ENCODE assay signal across 17 cellular contexts in the genomic region with DNA sequence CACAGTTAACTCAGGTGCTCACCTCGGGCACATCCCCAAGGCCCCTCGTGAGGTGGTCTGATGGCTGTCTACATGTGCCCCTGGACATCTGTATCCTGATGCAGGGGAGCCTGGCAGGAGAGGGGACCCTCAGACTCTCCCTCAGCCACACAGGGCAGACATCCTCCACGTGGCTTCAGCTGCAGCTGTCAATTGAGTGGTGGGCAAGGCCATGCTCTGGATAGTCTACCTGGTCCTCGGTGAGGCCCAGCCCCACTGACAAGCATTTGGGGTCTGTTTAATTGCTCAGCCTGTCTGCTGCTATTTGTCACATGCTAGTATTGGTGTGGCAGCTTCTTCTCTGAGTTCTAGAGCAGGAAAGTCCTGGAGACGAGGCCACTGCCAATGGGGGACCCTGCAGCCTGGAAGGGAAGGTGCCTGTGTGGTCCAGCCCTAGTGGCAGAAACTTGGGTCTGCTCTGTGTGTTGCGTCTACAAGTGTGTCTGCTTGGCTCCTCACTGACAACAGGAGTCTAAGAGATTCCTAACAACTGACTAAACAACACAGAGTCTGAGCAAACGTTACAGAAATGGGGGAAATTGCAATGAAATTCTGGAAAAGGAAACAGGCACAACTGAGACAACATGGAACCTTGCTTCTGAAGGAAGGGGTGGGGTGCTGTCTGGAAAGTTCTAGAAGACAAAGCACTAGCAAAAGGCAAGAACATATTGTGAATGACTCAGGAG. TPM values are rescaled to one million over a fixed set of nuclear protein-coding genes. Genes with fewer than 3 reads are reported as not detected.
DNase-seq lines count a peak whose midpoint lies in the region; ATAC-seq, FAIRE-seq and TF ChIP-seq lines count a peak whose summit lies in the region.
"Had no signal": no experiment of that assay in that cellular context is flagged by ENCODE, and none has a peak within 500 bp of the region (broad histone marks: within the 10 kb centered on the region; RNA-seq: fewer than 3 reads in every experiment).

No MANE protein-coding gene starts in this region.

- CTCF ChIA-PET in SK-N-SH (lab: Yijun Ruan, JAX), result interaction anchor here (1.0 to 1.8 kb wide), 2 partner anchors 18 to 58 kb away, joined by 3 to 4 read pairs; no protein-coding TSS in a partner anchor

- no peaks in the 10 kb centered on the region for H4K20me1 ChIP-seq in SK-N-SH (ENCODE audit: insufficient read depth)

- no peaks in the 10 kb centered on the region for H3K4me1 Mint-ChIP-seq in activated T-helper 17 cell treated with anti-CD3 and anti-CD28 coated beads, Interleukin-2, amount 50 U/mL, for 72 hours

- no peaks in the 10 kb centered on the region for H3K79me2 ChIP-seq in SK-N-SH (ENCODE audit: insufficient read depth)

- peak overlapping the region; percentile 5; the same call in 1 of the 2 replicates for H3K4me2 ChIP-seq in SK-N-SH

- no peaks in the 10 kb centered on the region for H3K27me3 ChIP-seq in SK-N-SH (ENCODE audit: insufficient read depth)
- H3K27me3 ChIP-seq in bronchial epithelial cell (ENCODE audit: control insufficient read depth, insufficient read depth, low read length), result no peaks in the 10 kb centered on the region
- H3K27me3 ChIP-seq in aorta (ENCODE audit: control insufficient read depth in 1 of 2, insufficient read depth in 2 of 2, low read length in 1 of 2), result no peaks in the 10 kb centered on the region
- H3K27me3 ChIP-seq: thyroid gland had no signal

- H3K4me3 ChIP-seq in SK-N-SH (ENCODE audit: low read depth in 2 of 2, low read length in 1 of 2) (no peak overlapping the region), bronchial epithelial cell (ENCODE audit: low read depth, low read length) (no peak overlapping the region), aorta (ENCODE audit: low read length in 2 of 2) (no peak overlapping the region)
- H3K4me3 ChIP-seq: thyroid gland had no signal

- peaks cover 14% of the 10 kb centered on the region; the same call in 1 of the 2 replicates for H3K9me3 ChIP-seq in SK-N-SH
- no peaks in the 10 kb centered on the region for H3K9me3 ChIP-seq in aorta (ENCODE audit: control insufficient read depth, low read length)
- H3K9me3 ChIP-seq: thyroid gland had no signal

- ATAC-seq in SK-N-SH treated with all-trans-retinoic acid at 6 μM for 48 hours, result no peak
- ATAC-seq in aorta (ENCODE audit: low FRiP score), result no peak
- ATAC-seq in HG03460 (IDR thresholded peaks at IDR 0.05; ENCODE audit: unreplicated experiment), result no peak
- no peak for ATAC-seq in activated T-helper 17 cell treated with anti-CD3 and anti-CD28 coated beads, Interleukin-2, amount 50 U/mL, for 72 hours (replicated peaks)
- ATAC-seq: left lobe of liver; naive thymus-derived CD8-positive, alpha-beta T cell had no signal

- H3K4me1 ChIP-seq in SK-N-SH (ENCODE audit: control insufficient read depth in 1 of 2, insufficient read depth in 2 of 2, low read depth in 1 of 2, low read length in 1 of 2), result peaks cover 12 to 29% of the 10 kb centered on the region in 2 experiments; a peak in 3 of 4 replicates
- H3K4me1 ChIP-seq in aorta (ENCODE audit: control insufficient read depth in 1 of 2, insufficient read depth in 2 of 2, low read length in 2 of 2), result peaks cover 2 to 14% of the 10 kb centered on the region in 2 donors

- no peaks in the 10 kb centered on the region for H3K36me3 ChIP-seq in SK-N-SH (replicated peaks in 1 of 2; ENCODE audit: control insufficient read depth in 1 of 2, insufficient read depth in 2 of 2, low read length in 1 of 2)
- no peaks in the 10 kb centered on the region for H3K36me3 ChIP-seq in bronchial epithelial cell (ENCODE audit: control insufficient read depth, insufficient read depth, low read length)
- H3K36me3 ChIP-seq in aorta (ENCODE audit: control insufficient read depth in 1 of 2, insufficient read depth in 2 of 2, low read length in 1 of 2), result no peaks in the 10 kb centered on the region
- H3K36me3 ChIP-seq: thyroid gland had no signal

- no peak for FAIRE-seq in bronchial epithelial cell (lab: Jason Lieb, UNC)

- POLR2A ChIA-PET in SK-N-SH (lab: Yijun Ruan, JAX), result no interaction called here

- peaks cover 15% of the 10 kb centered on the region for H3F3A ChIP-seq in SK-N-SH (replicated peaks; ENCODE audit: insufficient read depth)

- H3K36me3 Mint-ChIP-seq in activated T-helper 17 cell treated with anti-CD3 and anti-CD28 coated beads, Interleukin-2, amount 50 U/mL, for 72 hours (ENCODE audit: low read depth), result peaks cover 26% of the 10 kb centered on the region

- H3K27ac ChIP-seq in SK-N-SH (ENCODE audit: low read depth in 2 of 2, low read length in 1 of 2) (no peak overlapping the region), aorta (ENCODE audit: low read depth in 1 of 2, low read length in 2 of 2) (peak overlapping the region; percentile 1 to 58)
- H3K27ac ChIP-seq: 22Rv1, thyroid gland had no signal

- H3K9me3 Mint-ChIP-seq in activated T-helper 17 cell treated with anti-CD3 and anti-CD28 coated beads, Interleukin-2, amount 50 U/mL, for 72 hours, result peaks cover 4% of the 10 kb centered on the region

- no peak overlapping the region for H3K4me3 Mint-ChIP-seq in activated T-helper 17 cell treated with anti-CD3 and anti-CD28 coated beads, Interleukin-2, amount 50 U/mL, for 72 hours
- H3K4me3 Mint-ChIP-seq: naive thymus-derived CD8-positive, alpha-beta T cell had no signal

- no peak for DNase-seq in SK-N-SH
- DNase-seq in bronchial epithelial cell (ENCODE audit: low read depth), result peak; percentile 29
- DNase-seq in islet precursor cell, result peak; percentile 76
- no peak for DNase-seq in aorta
- DNase-seq in middle frontal gyrus (ENCODE audit: extremely low spot score, low spot score), result no peak
- DNase-seq: activated effector memory CD4-positive, alpha-beta T cell treated with anti-CD3 and anti-CD28 coated beads, Interleukin-2, amount 50 U/mL, for 16 hours; COR-L47; naive thymus-derived CD8-positive, alpha-beta T cell; NCI-H1694; NCI-H524; OCI-M1 had no signal

- H3K27me3 Mint-ChIP-seq in activated T-helper 17 cell treated with anti-CD3 and anti-CD28 coated beads, Interleukin-2, amount 50 U/mL, for 72 hours, result no peaks in the 10 kb centered on the region

- no peak for TF ChIP-seq RAD21 in SK-N-SH (IDR thresholded peaks at IDR 0.05; ENCODE audit: low read length)

- H3K9me2 ChIP-seq in SK-N-SH, result no peaks in the 10 kb centered on the region

- peak overlapping the region; percentile 4; the same call in 1 of the 2 replicates for H3K9ac ChIP-seq in SK-N-SH

- peak overlapping the region; percentile 25; the same call in 1 of the 2 replicates for H2AFZ ChIP-seq in SK-N-SH (ENCODE audit: low read depth)

- peak; percentile 15; the same call in 1 of the 2 replicates for TF ChIP-seq CTCF in SK-N-SH (IDR thresholded peaks at IDR 0.05)
- no peak for TF ChIP-seq CTCF in bronchial epithelial cell (IDR thresholded peaks at IDR 0.05; ENCODE audit: insufficient read depth, low read length, severe bottlenecking)

- intact Hi-C loops in aorta (cut with DNase I), result no loop called here

- TF ChIP-seq EP300 in SK-N-SH (IDR thresholded peaks at IDR 0.05; ENCODE audit: borderline replicate concordance in 1 of 2, low read depth in 1 of 2, low read length in 1 of 2), result no peak

- 65% methylated on average over 5 of the region's 7 CpGs for WGBS in SK-N-SH (ENCODE audit: low lambda C conversion rate)
- 63 to 67% methylated on average over 7 of the region's 7 CpGs for WGBS in aorta, 2 donors

- H3K27ac Mint-ChIP-seq in activated T-helper 17 cell treated with anti-CD3 and anti-CD28 coated beads, Interleukin-2, amount 50 U/mL, for 72 hours, result no peak overlapping the region
- H3K27ac Mint-ChIP-seq: naive thymus-derived CD8-positive, alpha-beta T cell had no signal

TF ChIP-seq in SK-N-SH, 30 proteins besides CTCF, POLR2A, EP300 and RAD21 (continues in another document):
- TF ChIP-seq, protein P1, sequence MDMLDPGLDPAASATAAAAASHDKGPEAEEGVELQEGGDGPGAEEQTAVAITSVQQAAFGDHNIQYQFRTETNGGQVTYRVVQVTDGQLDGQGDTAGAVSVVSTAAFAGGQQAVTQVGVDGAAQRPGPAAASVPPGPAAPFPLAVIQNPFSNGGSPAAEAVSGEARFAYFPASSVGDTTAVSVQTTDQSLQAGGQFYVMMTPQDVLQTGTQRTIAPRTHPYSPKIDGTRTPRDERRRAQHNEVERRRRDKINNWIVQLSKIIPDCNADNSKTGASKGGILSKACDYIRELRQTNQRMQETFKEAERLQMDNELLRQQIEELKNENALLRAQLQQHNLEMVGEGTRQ (IDR thresholded peaks at IDR 0.05; ENCODE audit: borderline replicate concordance, low read depth, low read length), result no peak
- TF ChIP-seq TEAD4 (IDR thresholded peaks at IDR 0.05; ENCODE audit: borderline replicate concordance, insufficient read depth), result no peak
- TF ChIP-seq TAF1 (IDR thresholded peaks at IDR 0.05; ENCODE audit: borderline replicate concordance, low read depth, low read length), result no peak

TF ChIP-seq in SK-N-SH treated with all-trans-retinoic acid at 6 μM for 48 hours, 23 proteins besides CTCF, POLR2A, EP300 and RAD21 (continues in another document):
- TF ChIP-seq SNAI2 (CRISPR knock-in tag; IDR thresholded peaks at IDR 0.05), result no peak
- TF ChIP-seq CSDC2 (CRISPR knock-in tag; IDR thresholded peaks at IDR 0.05), result no peak

RNA-seq across cellular contexts. Expression of a gene that starts 59.3 kb away (rescaled TPM):
- polyA plus RNA-seq in SK-N-SH (2012; rRNA removed), result 51.2 and 80.3 TPM in 2 replicates
- 58.5 and 59.1 TPM in 2 replicates for polyA plus RNA-seq in SK-N-SH (2012; cell fraction: cytosol; rRNA removed)
- polyA plus RNA-seq in SK-N-SH (2012; cell fraction: nucleus; rRNA removed), result 80.5 and 102 TPM in 2 replicates
- 7.8 and 12.1 TPM in 2 replicates for total RNA-seq in bronchial epithelial cell
- 100 to 1,000 TPM; 143 to 200 TPM for total RNA-seq in aorta
- polyA plus RNA-seq in aorta, result 100 to 1,000 TPM; 173 to 255 TPM
- 1 to 10 TPM; 2.6 to 3.6 TPM for total RNA-seq in activated T-helper 17 cell treated with anti-CD3 and anti-CD28 coated beads, Interleukin-2, amount 50 U/mL, for 72 hours

Comparison
In these comparisons a context has a peak if more than half of its experiments do, and no peak if none do; other contexts are left out.
1. DNase-seq: peak in bronchial epithelial cell (single experiment) and islet precursor cell (single experiment); none in SK-N-SH (single experiment), aorta (0 of 2) and middle frontal gyrus (single experiment).
2. H3K27ac ChIP-seq: peak in aorta (2 of 2); none in SK-N-SH (0 of 2).
3. RNA of a gene that starts 59.3 kb away (total RNA-seq): 143 to 200 TPM in aorta; 7.8 to 12.1 TPM in bronchial epithelial cell and 2.6 to 3.6 TPM in activated T-helper 17 cell treated with anti-CD3 and anti-CD28 coated beads, Interleukin-2, amount 50 U/mL, for 72 hours; every median in the first group is over 10 times any median in the second.